ENCODE assay signal across 8 cellular contexts in the genomic region with DNA sequence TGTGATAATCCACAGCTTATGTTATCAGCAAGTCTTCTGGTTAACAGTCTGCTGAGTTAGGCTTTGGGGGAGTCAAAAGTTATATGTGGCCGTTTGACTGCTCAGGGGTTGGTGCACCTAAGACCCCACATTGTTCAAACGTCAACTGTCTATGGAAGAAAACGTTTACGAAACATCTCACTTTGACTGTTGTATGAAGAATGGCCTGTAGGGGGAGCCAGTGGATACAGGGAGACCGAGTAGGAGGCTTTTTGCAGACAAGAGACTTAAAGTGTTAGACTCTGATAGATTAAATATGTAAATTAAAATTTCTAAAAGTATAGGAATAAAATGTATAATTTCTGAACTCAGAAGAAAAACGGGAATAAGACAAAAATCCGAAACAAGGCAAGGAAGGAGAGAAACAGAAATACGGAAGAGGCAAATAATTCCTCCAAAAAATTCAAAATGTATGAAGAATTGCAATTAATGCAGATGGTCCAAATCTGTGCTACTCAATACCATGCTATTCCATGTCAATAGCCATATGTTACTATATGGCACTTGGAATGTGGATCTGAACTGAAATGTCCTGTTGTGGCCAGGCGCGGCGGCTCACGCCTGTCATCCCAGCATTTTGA. TPM values are rescaled to one million over a fixed set of nuclear protein-coding genes. Genes with fewer than 3 reads are reported as not detected.
DNase-seq lines count a peak whose midpoint lies in the region; ATAC-seq and TF ChIP-seq lines count a peak whose summit lies in the region.

No MANE protein-coding gene starts in this region.

- no peaks in the 10 kb centered on the region for H3K36me3 ChIP-seq in thoracic aorta

- no peaks in the 10 kb centered on the region for H3K9me3 ChIP-seq in thoracic aorta

- no peaks in the 10 kb centered on the region for H3K4me1 ChIP-seq in thoracic aorta (ENCODE audit: control insufficient read depth in 1 of 2, low read depth in 2 of 2)

- H3K27ac ChIP-seq in thoracic aorta, result no peak overlapping the region

- ATAC-seq in thoracic aorta (ENCODE audit: insufficient number of reproducible peaks, low FRiP score, low read depth), result peak; percentile 36
- ATAC-seq in HG02588 (IDR thresholded peaks at IDR 0.05; ENCODE audit: unreplicated experiment), result no peak

- DNase-seq in DMS153 (lab: John Stamatoyannopoulos, UW) (peak; percentile 7), KG1 (lab: John Stamatoyannopoulos, UW) (peak; percentile 81), RKO (ENCODE audit: low spot score) (peak; percentile 78), activated T-helper 1 cell treated with Interleukin-2 at 50 U/mL for 16 hours (ENCODE audit: low read depth) (peak; percentile 53), fibroblast of the conjunctiva (ENCODE audit: low read depth) (peak; percentile 56), non-pigmented ciliary epithelial cell (ENCODE audit: low read depth) (peak; percentile 22), thoracic aorta (ENCODE audit: low spot score) (peak; percentile 45)

- no peaks in the 10 kb centered on the region for H3K27me3 ChIP-seq in thoracic aorta (replicated peaks; ENCODE audit: insufficient read depth)

- TF ChIP-seq CTCF in thoracic aorta (IDR thresholded peaks at IDR 0.05), result peak; percentile 83

- no peak overlapping the region for H3K4me3 ChIP-seq in thoracic aorta

RNA-seq across cellular contexts. Expression of gene TNFSF14, which starts 37.8 kb away (rescaled TPM):
- 10 to 100 TPM in 1 of 2 donors, under 1 TPM in 1; 0.54 to 15.5 TPM for total RNA-seq in thoracic aorta

RNA-seq across cellular contexts. Expression of gene CD70, which starts 41.2 kb away (rescaled TPM):
- total RNA-seq in thoracic aorta, result not detected

Comparison
In these comparisons a context has a peak if more than half of its experiments do, and no peak if none do; other contexts are left out.
1. DNase-seq: peak in every context shown above with its lines; median percentile 81 in KG1; 78 in RKO; 56 in fibroblast of the conjunctiva; 53 in activated T-helper 1 cell treated with Interleukin-2 at 50 U/mL for 16 hours; 45 in thoracic aorta; 22 in non-pigmented ciliary epithelial cell; 7 in DMS153.